ENCODE assay signal across 8 cellular contexts in genomic region chr5:74766348-74766886, GRCh38. TPM values are rescaled to one million over a fixed set of nuclear protein-coding genes. Genes with fewer than 3 reads are reported as not detected.
DNase-seq lines count a peak whose midpoint lies in the region; ATAC-seq and TF ChIP-seq lines count a peak whose summit lies in the region.

No MANE protein-coding gene starts in this region.

- H3K36me3 Mint-ChIP-seq in activated naive CD4-positive, alpha-beta T cell treated with anti-CD3 and anti-CD28 coated beads, Interleukin-2, amount 10 ng/mL, durations not matched to agents 7 days and 5 days: peaks cover 29% of the 10 kb centered on the region
- H3K36me3 Mint-ChIP-seq in neural crest cell (ENCODE audit: low read depth): peaks cover 11% of the 10 kb centered on the region

- H3K79me2 ChIP-seq in HCT116 (ENCODE audit: insufficient read depth, low read length) (peaks cover 75% of the 10 kb centered on the region), MM.1S (ENCODE audit: low read length) (peaks cover 60% of the 10 kb centered on the region)

- BruUV-seq in HCT116 (replicated peaks; lab: Mats Ljungman, UMichigan): TSS peak; percentile 69

- H3K4me3 ChIP-seq in HCT116 (replicated peaks in 1 of 2; ENCODE audit: low read depth in 1 of 2, low read length in 2 of 2): peak overlapping the region; percentile 86 to 99
- peak overlapping the region; percentile 81 for H3K4me3 ChIP-seq in MM.1S (ENCODE audit: low read length)
- H3K4me3 ChIP-seq in WI38 (ENCODE audit: low read depth, low read length): peak overlapping the region; percentile 92

- peak overlapping the region; percentile 94 for H3K27ac Mint-ChIP-seq in activated naive CD4-positive, alpha-beta T cell treated with anti-CD3 and anti-CD28 coated beads, Interleukin-2, amount 10 ng/mL, durations not matched to agents 7 days and 5 days
- peak overlapping the region; percentile 97 for H3K27ac Mint-ChIP-seq in neural crest cell (ENCODE audit: unreplicated experiment)

- TF ChIP-seq POLR2A in HCT116 (IDR thresholded peaks at IDR 0.05; ENCODE audit: borderline replicate concordance, extremely low read depth, insufficient read depth, insufficient read length): no peak

- H3K9me2 ChIP-seq in HCT116 (ENCODE audit: insufficient read depth) (no peaks in the 10 kb centered on the region), MM.1S (replicated peaks; ENCODE audit: insufficient read depth, low read length) (no peaks in the 10 kb centered on the region)

- DNase-seq in activated naive CD4-positive, alpha-beta T cell treated with anti-CD3 and anti-CD28 coated beads, Interleukin-2, amount 10 ng/mL, durations not matched to agents 7 days and 5 days: peak; percentile 23
- no peak for DNase-seq in activated naive CD4-positive, alpha-beta T cell treated with Interleukin-2 at 50 U/mL for 16 hours
- peak; percentile 41 for DNase-seq in HCT116 (ENCODE audit: low read depth, low spot score)
- peak; percentile 67 for DNase-seq in MM.1S
- peak; percentile 73 for DNase-seq in fibroblast of peridontal ligament (ENCODE audit: extremely low read depth)
- DNase-seq in neural crest cell (ENCODE audit: low read depth, low spot score): no peak
- no peak for DNase-seq in effector CD8-positive, alpha-beta T cell (lab: John Stamatoyannopoulos, UW)

- peak; percentile 60 for ATAC-seq in HCT116

- RAD21 ChIA-PET in HCT116 (lab: Charles Lee; ENCODE audit: low non-redundant PET in 1 of 2, low total read pairs in 2 of 2, uncharacterized antibody in 2 of 2, unreplicated experiment in 2 of 2): no interaction called here

- no peaks in the 10 kb centered on the region for H3K27me3 Mint-ChIP-seq in activated naive CD4-positive, alpha-beta T cell treated with anti-CD3 and anti-CD28 coated beads, Interleukin-2, amount 10 ng/mL, durations not matched to agents 7 days and 5 days
- no peaks in the 10 kb centered on the region for H3K27me3 Mint-ChIP-seq in neural crest cell (ENCODE audit: low read depth)

- peak; percentile 44; the same call in 1 of the 2 replicates for TF ChIP-seq RAD21 in HCT116 (IDR thresholded peaks at IDR 0.05; ENCODE audit: low read depth)

- no peaks in the 10 kb centered on the region for H3K27me3 ChIP-seq in HCT116 (ENCODE audit: insufficient read depth, low read length)
- no peaks in the 10 kb centered on the region for H3K27me3 ChIP-seq in MM.1S (replicated peaks; ENCODE audit: insufficient read depth, low read length)

- H3K27ac ChIP-seq in HCT116 (ENCODE audit: low read depth, low read length) (peak overlapping the region; percentile 70), MM.1S (ENCODE audit: low read length) (peak overlapping the region; percentile 50; the same call in 1 of the 2 replicates)

- H3K9me3 ChIP-seq in HCT116 (ENCODE audit: control insufficient read depth in 1 of 2, insufficient read depth in 1 of 2, low read depth in 1 of 2, low read length in 2 of 2) (no peaks in the 10 kb centered on the region), MM.1S (replicated peaks; ENCODE audit: insufficient read depth, low read length) (no peaks in the 10 kb centered on the region)

- peak overlapping the region; percentile 82 for H3K9ac ChIP-seq in HCT116 (ENCODE audit: low read length)
- peak overlapping the region; percentile 63 for H3K9ac ChIP-seq in MM.1S (ENCODE audit: low read length)

- CTCF ChIA-PET in activated naive CD4-positive, alpha-beta T cell treated with anti-CD3 and anti-CD28 coated beads, Interleukin-2, amount 10 ng/mL, durations not matched to agents 7 days and 5 days (lab: Charles Lee): interaction anchor here (1.4 to 1.5 kb wide), 2 partner anchors 49 to 137 kb away, joined by 3 to 5 read pairs; no protein-coding TSS in a partner anchor
- CTCF ChIA-PET in HCT116 (lab: Charles Lee): interaction anchor here (0.5 to 0.9 kb wide), 3 partner anchors 13 to 51 kb away, joined by 3 read pairs; no protein-coding TSS in a partner anchor

- H3K4me1 ChIP-seq in HCT116 (ENCODE audit: control insufficient read depth in 1 of 2, insufficient read depth in 2 of 2, low read length in 2 of 2) (peaks cover 24 to 44% of the 10 kb centered on the region in 2 experiments; a peak in 3 of 4 replicates), MM.1S (ENCODE audit: low read length) (peaks cover 18% of the 10 kb centered on the region)

- H3K4me2 ChIP-seq in HCT116 (ENCODE audit: low read length): peak overlapping the region; percentile 81
- H3K4me2 ChIP-seq in MM.1S (ENCODE audit: low read depth, low read length): peak overlapping the region; percentile 79

- peak overlapping the region; percentile 91 for H2AFZ ChIP-seq in HCT116 (ENCODE audit: low read depth, low read length, poor library complexity, severe bottlenecking)
- peak overlapping the region; percentile 88 for H2AFZ ChIP-seq in MM.1S (ENCODE audit: low read length)

- H3K4me1 Mint-ChIP-seq in activated naive CD4-positive, alpha-beta T cell treated with anti-CD3 and anti-CD28 coated beads, Interleukin-2, amount 10 ng/mL, durations not matched to agents 7 days and 5 days: peaks cover 38% of the 10 kb centered on the region
- peaks cover 29% of the 10 kb centered on the region for H3K4me1 Mint-ChIP-seq in neural crest cell

- H3K36me3 ChIP-seq in HCT116 (ENCODE audit: control insufficient read depth in 1 of 2, insufficient read depth in 2 of 2, low read length in 2 of 2): peaks cover 11 to 19% of the 10 kb centered on the region in 2 experiments; a peak in 3 of 4 replicates
- no peaks in the 10 kb centered on the region; the same call in 1 of the 2 replicates for H3K36me3 ChIP-seq in MM.1S (replicated peaks; ENCODE audit: insufficient read depth, low read length)

- no peaks in the 10 kb centered on the region for H4K20me1 ChIP-seq in HCT116 (ENCODE audit: insufficient read depth)
- no peaks in the 10 kb centered on the region for H4K20me1 ChIP-seq in MM.1S (ENCODE audit: insufficient read depth, low read length)

- peak; percentile 30 to 69 (median 42); a peak in 5 of 6 replicates for TF ChIP-seq CTCF in HCT116 (IDR thresholded peaks at IDR 0.05 in 2 of 3, conservative IDR thresholded peaks at IDR 0.05 in 1 of 3; ENCODE audit: borderline replicate concordance in 1 of 3, insufficient read depth in 1 of 3, low read depth in 2 of 3, low read length in 2 of 3)
- peak; percentile 60 for TF ChIP-seq CTCF in MM.1S (IDR thresholded peaks at IDR 0.05; ENCODE audit: low read length)
- peak; percentile 5; the same call in 1 of the 2 replicates for TF ChIP-seq CTCF in WI38 (IDR thresholded peaks at IDR 0.05; ENCODE audit: low read depth, low read length)
- peak; percentile 61 for TF ChIP-seq CTCF in neural crest cell (conservative IDR thresholded peaks at IDR 0.05)

- intact Hi-C loops in HCT116 (cut with micrococcal nuclease): loop anchor here (1.0 kb wide), 1 partner anchor 137 kb away; no protein-coding TSS in a partner anchor

- no peaks in the 10 kb centered on the region for H3K9me3 Mint-ChIP-seq in activated naive CD4-positive, alpha-beta T cell treated with anti-CD3 and anti-CD28 coated beads, Interleukin-2, amount 10 ng/mL, durations not matched to agents 7 days and 5 days
- H3K9me3 Mint-ChIP-seq in neural crest cell: no peaks in the 10 kb centered on the region

- H3K4me3 Mint-ChIP-seq in activated naive CD4-positive, alpha-beta T cell treated with anti-CD3 and anti-CD28 coated beads, Interleukin-2, amount 10 ng/mL, durations not matched to agents 7 days and 5 days: peak overlapping the region; percentile 86
- peak overlapping the region; percentile 100 for H3K4me3 Mint-ChIP-seq in neural crest cell

- POLR2A ChIA-PET in HCT116 (lab: Charles Lee): interaction anchor here (1.2 kb wide), 1 partner anchor 33 kb away, joined by 3 read pairs; no protein-coding TSS in a partner anchor

- H3F3A ChIP-seq in MM.1S (ENCODE audit: insufficient read depth, low read length): peaks cover 7% of the 10 kb centered on the region; the same call in 1 of the 2 replicates

TF ChIP-seq in HCT116, 20 proteins besides CTCF, POLR2A, EP300 and RAD21 (continues in another document):
- TF ChIP-seq YY1 (IDR thresholded peaks at IDR 0.05; ENCODE audit: extremely low read depth, insufficient replicate concordance, low read depth, low read length) (no peak), EZH2 (IDR thresholded peaks at IDR 0.05) (no peak), POLR2AphosphoS5 (IDR thresholded peaks at IDR 0.05; ENCODE audit: low read depth, low read length) (no peak), MAX (IDR thresholded peaks at IDR 0.05) (no peak), SIN3A (IDR thresholded peaks at IDR 0.05; ENCODE audit: low read depth) (no peak), TCF7L2 (IDR thresholded peaks at IDR 0.05; ENCODE audit: borderline replicate concordance, extremely low read depth, insufficient read depth, insufficient read length) (no peak), EGR1 (IDR thresholded peaks at IDR 0.05; ENCODE audit: low read depth) (no peak), REST (IDR thresholded peaks at IDR 0.05; ENCODE audit: low read depth) (no peak)

RNA-seq across cellular contexts. Expression of gene GFM2, which starts 0.5 kb away (rescaled TPM):
- total RNA-seq in HCT116 (2021; ENCODE audit: unreplicated experiment) (25.0 TPM), neural crest cell (29.8 and 29.9 TPM in 2 replicates)
- 13.5 and 16.6 TPM in 2 replicates for polyA plus RNA-seq in HCT116 (2012)

RNA-seq across cellular contexts. Expression of gene NSA2, which starts 0.6 kb away (rescaled TPM):
- total RNA-seq in HCT116 (2021; ENCODE audit: unreplicated experiment) (108 TPM), neural crest cell (77.1 and 80.2 TPM in 2 replicates)
- 81.7 and 117 TPM in 2 replicates for polyA plus RNA-seq in HCT116 (2012)

Comparison
In these comparisons a context has a peak if more than half of its experiments do, and no peak if none do; other contexts are left out.
1. DNase-seq: peak in activated naive CD4-positive, alpha-beta T cell treated with anti-CD3 and anti-CD28 coated beads, Interleukin-2, amount 10 ng/mL, durations not matched to agents 7 days and 5 days (single experiment), HCT116 (single experiment), MM.1S (single experiment) and fibroblast of peridontal ligament (single experiment); none in activated naive CD4-positive, alpha-beta T cell treated with Interleukin-2 at 50 U/mL for 16 hours (single experiment), neural crest cell (single experiment) and effector CD8-positive, alpha-beta T cell (single experiment).
2. CTCF ChIP-seq: peak in every context shown above with its lines; median percentile 61 in neural crest cell; 60 in MM.1S; 42 in HCT116; 5 in WI38.
3. Peak in every context shown above with its lines, with median percentiles within 50 percentile points of each other: H3K4me3 ChIP-seq.